Comparison of ENCODE assay signal across 1 cellular context in the genomic region with DNA sequence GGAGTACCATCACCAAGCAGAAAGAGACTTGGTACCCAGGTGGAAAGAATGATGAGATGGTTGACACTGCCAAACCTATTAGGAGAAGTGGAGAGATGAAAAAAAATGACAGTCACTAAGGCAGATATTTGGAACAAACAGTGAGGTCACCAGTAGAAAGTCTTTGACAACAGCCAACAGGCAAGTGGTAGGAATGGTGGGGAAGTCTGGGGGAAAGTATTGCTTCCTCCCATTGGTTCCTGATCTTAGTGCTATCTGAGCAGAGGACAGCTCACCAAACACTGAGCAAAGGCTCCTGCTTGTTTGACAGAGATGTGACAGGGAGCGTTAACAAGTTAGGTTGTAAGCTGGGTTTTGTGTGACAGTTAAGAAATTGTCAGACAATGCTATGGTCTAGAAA.
TF ChIP-seq lines count a peak whose summit lies in the region.
"Not testable (repeated sequence)": the region's sequence is repeated elsewhere in the genome, so short reads cannot be mapped to it uniquely, and the experiment has no call there.

No MANE protein-coding gene starts in this region.

TF ChIP-seq in K562, 482 proteins besides CTCF, POLR2A, EP300 and RAD21:
- TF ChIP-seq SMARCA4 (IDR thresholded peaks at IDR 0.05) (0 out of 2 replicates have a peak, but pooled peaks have one; percentile 15), FOSL1 (tag; conservative IDR thresholded peaks at IDR 0.05) (0 out of 2 replicates have a peak, but pooled peaks have one; percentile 39), MEIS2 (IDR thresholded peaks at IDR 0.05; ENCODE audit: partially characterized antibody) (peak; percentile 28), BACH1 (tag; IDR thresholded peaks at IDR 0.05) (0 out of 2 replicates have a peak, but pooled peaks have one; percentile 1), ATF7 (IDR thresholded peaks at IDR 0.05) (peak; percentile 52), HDAC2 (IDR thresholded peaks at IDR 0.05) (peak; percentile 36; the same call in 1 of the 2 replicates), ATF3 (IDR thresholded peaks at IDR 0.05) (peak; percentile 62), FOXK2 (conservative IDR thresholded peaks at IDR 0.05 in 1 of 2, IDR thresholded peaks at IDR 0.05 in 1 of 2; ENCODE audit: low read depth in 2 of 2) (peak; percentile 39 to 56; a peak in 1 of 4 replicates), JUND (IDR thresholded peaks at IDR 0.05; ENCODE audit: borderline replicate concordance, low read depth, low read length) (peak; percentile 11; the same call in 1 of the 2 replicates), JUND (tag; IDR thresholded peaks at IDR 0.05; ENCODE audit: borderline replicate concordance, low read depth, low read length) (peak; percentile 53; the same call in 1 of the 3 replicates), ARID1B (IDR thresholded peaks at IDR 0.05) (0 out of 2 replicates have a peak, but pooled peaks have one; percentile 6)
- TF ChIP-seq, protein P1, sequence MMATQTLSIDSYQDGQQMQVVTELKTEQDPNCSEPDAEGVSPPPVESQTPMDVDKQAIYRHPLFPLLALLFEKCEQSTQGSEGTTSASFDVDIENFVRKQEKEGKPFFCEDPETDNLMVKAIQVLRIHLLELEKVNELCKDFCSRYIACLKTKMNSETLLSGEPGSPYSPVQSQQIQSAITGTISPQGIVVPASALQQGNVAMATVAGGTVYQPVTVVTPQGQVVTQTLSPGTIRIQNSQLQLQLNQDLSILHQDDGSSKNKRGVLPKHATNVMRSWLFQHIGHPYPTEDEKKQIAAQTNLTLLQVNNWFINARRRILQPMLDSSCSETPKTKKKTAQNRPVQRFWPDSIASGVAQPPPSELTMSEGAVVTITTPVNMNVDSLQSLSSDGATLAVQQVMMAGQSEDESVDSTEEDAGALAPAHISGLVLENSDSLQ (IDR thresholded peaks at IDR 0.05), result peak; percentile 61; the same call in 1 of the 2 replicates
- not testable (repeated sequence) for TF ChIP-seq ATF3 (CRISPR knock-in tag; conservative IDR thresholded peaks at IDR 0.05)
- TF ChIP-seq, protein P2, sequence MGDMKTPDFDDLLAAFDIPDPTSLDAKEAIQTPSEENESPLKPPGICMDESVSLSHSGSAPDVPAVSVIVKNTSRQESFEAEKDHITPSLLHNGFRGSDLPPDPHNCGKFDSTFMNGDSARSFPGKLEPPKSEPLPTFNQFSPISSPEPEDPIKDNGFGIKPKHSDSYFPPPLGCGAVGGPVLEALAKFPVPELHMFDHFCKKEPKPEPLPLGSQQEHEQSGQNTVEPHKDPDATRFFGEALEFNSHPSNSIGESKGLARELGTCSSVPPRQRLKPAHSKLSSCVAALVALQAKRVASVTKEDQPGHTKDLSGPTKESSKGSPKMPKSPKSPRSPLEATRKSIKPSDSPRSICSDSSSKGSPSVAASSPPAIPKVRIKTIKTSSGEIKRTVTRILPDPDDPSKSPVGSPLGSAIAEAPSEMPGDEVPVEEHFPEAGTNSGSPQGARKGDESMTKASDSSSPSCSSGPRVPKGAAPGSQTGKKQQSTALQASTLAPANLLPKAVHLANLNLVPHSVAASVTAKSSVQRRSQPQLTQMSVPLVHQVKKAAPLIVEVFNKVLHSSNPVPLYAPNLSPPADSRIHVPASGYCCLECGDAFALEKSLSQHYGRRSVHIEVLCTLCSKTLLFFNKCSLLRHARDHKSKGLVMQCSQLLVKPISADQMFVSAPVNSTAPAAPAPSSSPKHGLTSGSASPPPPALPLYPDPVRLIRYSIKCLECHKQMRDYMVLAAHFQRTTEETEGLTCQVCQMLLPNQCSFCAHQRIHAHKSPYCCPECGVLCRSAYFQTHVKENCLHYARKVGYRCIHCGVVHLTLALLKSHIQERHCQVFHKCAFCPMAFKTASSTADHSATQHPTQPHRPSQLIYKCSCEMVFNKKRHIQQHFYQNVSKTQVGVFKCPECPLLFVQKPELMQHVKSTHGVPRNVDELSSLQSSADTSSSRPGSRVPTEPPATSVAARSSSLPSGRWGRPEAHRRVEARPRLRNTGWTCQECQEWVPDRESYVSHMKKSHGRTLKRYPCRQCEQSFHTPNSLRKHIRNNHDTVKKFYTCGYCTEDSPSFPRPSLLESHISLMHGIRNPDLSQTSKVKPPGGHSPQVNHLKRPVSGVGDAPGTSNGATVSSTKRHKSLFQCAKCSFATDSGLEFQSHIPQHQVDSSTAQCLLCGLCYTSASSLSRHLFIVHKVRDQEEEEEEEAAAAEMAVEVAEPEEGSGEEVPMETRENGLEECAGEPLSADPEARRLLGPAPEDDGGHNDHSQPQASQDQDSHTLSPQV (IDR thresholded peaks at IDR 0.05), result peak; percentile 58
